ENCODE assay signal across 8 cellular contexts in the genomic region with DNA sequence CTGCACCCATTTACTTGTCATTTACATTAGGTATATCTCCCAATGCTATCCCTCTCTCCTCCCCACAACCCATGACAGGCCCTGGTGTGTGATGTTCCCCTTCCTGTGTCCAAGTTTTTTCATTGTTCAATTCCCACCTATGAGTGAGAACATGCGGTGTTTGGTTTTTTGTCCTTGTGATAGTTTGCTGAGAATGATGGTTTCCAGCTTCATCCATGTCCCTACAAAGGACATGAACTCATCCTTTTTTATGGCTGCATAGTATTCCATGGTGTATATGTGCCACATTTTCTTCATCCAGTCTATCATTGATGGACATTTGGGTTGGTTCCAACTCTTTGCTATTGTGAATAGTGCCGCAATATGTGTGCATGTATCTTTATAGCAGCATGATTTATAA.
DNase-seq lines count a peak whose midpoint lies in the region; ATAC-seq lines count a peak whose summit lies in the region.
"Not testable (repeated sequence)": the region's sequence is repeated elsewhere in the genome, so short reads cannot be mapped to it uniquely, and the experiment has no call there.

No MANE protein-coding gene starts in this region.

- not testable (repeated sequence) for H3K9me3 ChIP-seq in CD4-positive, alpha-beta memory T cell (ENCODE audit: control insufficient read depth in 1 of 2, low read length in 2 of 2); CD8-positive, alpha-beta memory T cell (ENCODE audit: low read length)

- CTCF ChIA-PET in CD4-positive, alpha-beta memory T cell (lab: Charles Lee; ENCODE audit: partially characterized antibody); CD8-positive, alpha-beta memory T cell (lab: Charles Lee); T-cell (lab: Charles Lee); activated CD8-positive, alpha-beta memory T cell treated with anti-CD3 and anti-CD28 coated beads, Interleukin-2, amount 10 ng/mL, durations not matched to agents 7 days and 5 days (lab: Charles Lee); activated naive CD4-positive, alpha-beta T cell treated with anti-CD3 and anti-CD28 coated beads for 36 hours (lab: Charles Lee): not testable (repeated sequence)

- ATAC-seq in T-cell (replicated peaks in 1 of 4); activated CD8-positive, alpha-beta memory T cell treated with anti-CD3 and anti-CD28 coated beads, Interleukin-2, amount 10 ng/mL, durations not matched to agents 7 days and 5 days; activated naive CD8-positive, alpha-beta T cell treated with anti-CD3 and anti-CD28 coated beads, Interleukin-2, amount 50 U/mL, for 24 hours; stimulated activated effector memory CD8-positive, alpha-beta T cell treated with anti-CD3 and anti-CD28 coated beads, Interleukin-12 subunit alpha, Interleukin-12 subunit beta, amount 100 ng/mL, for 72 hours: not testable (repeated sequence)

- H3K27ac ChIP-seq in CD4-positive, alpha-beta memory T cell (ENCODE audit: low read depth, low read length); CD8-positive, alpha-beta memory T cell (ENCODE audit: low read depth, low read length): not testable (repeated sequence)

- H3K36me3 ChIP-seq in CD4-positive, alpha-beta memory T cell (ENCODE audit: insufficient read depth, low read length); CD8-positive, alpha-beta memory T cell (ENCODE audit: insufficient read depth, low read length): not testable (repeated sequence)

- peaks cover 38 to 60% (median 52%) of the 10 kb centered on the region in 4 donors for H3K4me1 Mint-ChIP-seq in CD4-positive, alpha-beta memory T cell
- H3K4me1 Mint-ChIP-seq in CD8-positive, alpha-beta memory T cell, result peaks cover 47 to 54% (median 52%) of the 10 kb centered on the region in 3 donors
- peaks cover 51 to 59% (median 55%) of the 10 kb centered on the region in 3 donors for H3K4me1 Mint-ChIP-seq in T-cell
- peaks cover 60% of the 10 kb centered on the region for H3K4me1 Mint-ChIP-seq in activated CD8-positive, alpha-beta memory T cell treated with anti-CD3 and anti-CD28 coated beads, Interleukin-2, amount 10 ng/mL, durations not matched to agents 7 days and 5 days
- peaks cover 55% of the 10 kb centered on the region for H3K4me1 Mint-ChIP-seq in activated naive CD4-positive, alpha-beta T cell treated with anti-CD3 and anti-CD28 coated beads for 36 hours (ENCODE audit: low read depth)
- peaks cover 65% of the 10 kb centered on the region for H3K4me1 Mint-ChIP-seq in activated naive CD8-positive, alpha-beta T cell treated with anti-CD3 and anti-CD28 coated beads, Interleukin-2, amount 50 U/mL, for 24 hours
- peaks cover 44 to 52% of the 10 kb centered on the region in 2 donors for H3K4me1 Mint-ChIP-seq in immature natural killer cell
- H3K4me1 Mint-ChIP-seq in stimulated activated effector memory CD8-positive, alpha-beta T cell treated with anti-CD3 and anti-CD28 coated beads, Interleukin-12 subunit alpha, Interleukin-12 subunit beta, amount 100 ng/mL, for 72 hours, result peaks cover 47% of the 10 kb centered on the region

- H3K27ac Mint-ChIP-seq in CD4-positive, alpha-beta memory T cell, result peak overlapping the region in 4 of 7 donors; percentile 6 to 62 (median 51)
- H3K27ac Mint-ChIP-seq in CD8-positive, alpha-beta memory T cell, result peak overlapping the region in 6 of 8 donors; percentile 35 to 79 (median 49)
- peak overlapping the region; percentile 58 to 69 for H3K27ac Mint-ChIP-seq in T-cell
- peak overlapping the region; percentile 53 for H3K27ac Mint-ChIP-seq in activated CD8-positive, alpha-beta memory T cell treated with anti-CD3 and anti-CD28 coated beads, Interleukin-2, amount 10 ng/mL, durations not matched to agents 7 days and 5 days
- H3K27ac Mint-ChIP-seq in activated naive CD4-positive, alpha-beta T cell treated with anti-CD3 and anti-CD28 coated beads for 36 hours, result peak overlapping the region; percentile 47
- peak overlapping the region; percentile 19 for H3K27ac Mint-ChIP-seq in activated naive CD8-positive, alpha-beta T cell treated with anti-CD3 and anti-CD28 coated beads, Interleukin-2, amount 50 U/mL, for 24 hours
- H3K27ac Mint-ChIP-seq in immature natural killer cell, result peak overlapping the region in 4 of 6 donors; percentile 48 to 75 (median 74)
- H3K27ac Mint-ChIP-seq in stimulated activated effector memory CD8-positive, alpha-beta T cell treated with anti-CD3 and anti-CD28 coated beads, Interleukin-12 subunit alpha, Interleukin-12 subunit beta, amount 100 ng/mL, for 72 hours, result peak overlapping the region; percentile 33

- not testable (repeated sequence) for H3K27me3 ChIP-seq in CD4-positive, alpha-beta memory T cell (ENCODE audit: insufficient read depth, low read length); CD8-positive, alpha-beta memory T cell (ENCODE audit: insufficient read depth, low read length, poor library complexity, severe bottlenecking)

- not testable (repeated sequence) for DNase-seq in CD4-positive, alpha-beta memory T cell; CD8-positive, alpha-beta memory T cell; T-cell; activated CD8-positive, alpha-beta memory T cell treated with anti-CD3 and anti-CD28 coated beads, Interleukin-2, amount 10 ng/mL, durations not matched to agents 7 days and 5 days; activated naive CD4-positive, alpha-beta T cell treated with anti-CD3 and anti-CD28 coated beads for 36 hours; activated naive CD8-positive, alpha-beta T cell treated with anti-CD3 and anti-CD28 coated beads, Interleukin-2, amount 50 U/mL, for 24 hours; immature natural killer cell; stimulated activated effector memory CD8-positive, alpha-beta T cell treated with anti-CD3 and anti-CD28 coated beads, Interleukin-12 subunit alpha, Interleukin-12 subunit beta, amount 100 ng/mL, for 72 hours (ENCODE audit: low spot score in 2 of 2)

- H3K4me3 ChIP-seq in CD4-positive, alpha-beta memory T cell (ENCODE audit: low read length in 2 of 2); CD8-positive, alpha-beta memory T cell (ENCODE audit: low read length): not testable (repeated sequence)

- intact Hi-C loops in CD4-positive, alpha-beta memory T cell (cut with micrococcal nuclease); activated naive CD4-positive, alpha-beta T cell treated with anti-CD3 and anti-CD28 coated beads for 36 hours (cut with micrococcal nuclease): not testable (repeated sequence)

- not testable (repeated sequence) for H3K9me3 Mint-ChIP-seq in CD4-positive, alpha-beta memory T cell; CD8-positive, alpha-beta memory T cell; T-cell; activated CD8-positive, alpha-beta memory T cell treated with anti-CD3 and anti-CD28 coated beads, Interleukin-2, amount 10 ng/mL, durations not matched to agents 7 days and 5 days (ENCODE audit: low read depth); activated naive CD4-positive, alpha-beta T cell treated with anti-CD3 and anti-CD28 coated beads for 36 hours; activated naive CD8-positive, alpha-beta T cell treated with anti-CD3 and anti-CD28 coated beads, Interleukin-2, amount 50 U/mL, for 24 hours; immature natural killer cell; stimulated activated effector memory CD8-positive, alpha-beta T cell treated with anti-CD3 and anti-CD28 coated beads, Interleukin-12 subunit alpha, Interleukin-12 subunit beta, amount 100 ng/mL, for 72 hours

- peaks cover 80% of the 10 kb centered on the region for H3K4me1 ChIP-seq in CD4-positive, alpha-beta memory T cell (ENCODE audit: insufficient read depth, low read length)
- H3K4me1 ChIP-seq in CD8-positive, alpha-beta memory T cell (ENCODE audit: insufficient read depth, low read length), result peaks cover 72% of the 10 kb centered on the region

- H3K4me3 Mint-ChIP-seq in CD4-positive, alpha-beta memory T cell; activated CD8-positive, alpha-beta memory T cell treated with anti-CD3 and anti-CD28 coated beads, Interleukin-2, amount 10 ng/mL, durations not matched to agents 7 days and 5 days; activated naive CD4-positive, alpha-beta T cell treated with anti-CD3 and anti-CD28 coated beads for 36 hours; activated naive CD8-positive, alpha-beta T cell treated with anti-CD3 and anti-CD28 coated beads, Interleukin-2, amount 50 U/mL, for 24 hours; stimulated activated effector memory CD8-positive, alpha-beta T cell treated with anti-CD3 and anti-CD28 coated beads, Interleukin-12 subunit alpha, Interleukin-12 subunit beta, amount 100 ng/mL, for 72 hours: not testable (repeated sequence)
- H3K4me3 Mint-ChIP-seq in CD8-positive, alpha-beta memory T cell, result peak overlapping the region in 1 of 7 donors; percentile 24
- H3K4me3 Mint-ChIP-seq in T-cell, result peak overlapping the region in 1 of 3 donors; percentile 15
- H3K4me3 Mint-ChIP-seq in immature natural killer cell, result peak overlapping the region in 1 of 5 donors; percentile 14

- H3K27me3 Mint-ChIP-seq in CD4-positive, alpha-beta memory T cell; CD8-positive, alpha-beta memory T cell; T-cell; activated CD8-positive, alpha-beta memory T cell treated with anti-CD3 and anti-CD28 coated beads, Interleukin-2, amount 10 ng/mL, durations not matched to agents 7 days and 5 days; activated naive CD4-positive, alpha-beta T cell treated with anti-CD3 and anti-CD28 coated beads for 36 hours (ENCODE audit: low read depth); activated naive CD8-positive, alpha-beta T cell treated with anti-CD3 and anti-CD28 coated beads, Interleukin-2, amount 50 U/mL, for 24 hours: not testable (repeated sequence)
- peaks cover 4 to 13% (median 6%) of the 10 kb centered on the region in 3 donors for H3K27me3 Mint-ChIP-seq in immature natural killer cell (ENCODE audit: low read depth in 3 of 3)

- peaks cover 7 to 28% of the 10 kb centered on the region in 2 donors for H3K36me3 Mint-ChIP-seq in CD4-positive, alpha-beta memory T cell
- H3K36me3 Mint-ChIP-seq in CD8-positive, alpha-beta memory T cell, result peaks cover 4 to 40% (median 5%) of the 10 kb centered on the region in 3 donors
- peaks cover 31% of the 10 kb centered on the region for H3K36me3 Mint-ChIP-seq in T-cell
- H3K36me3 Mint-ChIP-seq in activated CD8-positive, alpha-beta memory T cell treated with anti-CD3 and anti-CD28 coated beads, Interleukin-2, amount 10 ng/mL, durations not matched to agents 7 days and 5 days, result peaks cover 28% of the 10 kb centered on the region
- peaks cover 18% of the 10 kb centered on the region for H3K36me3 Mint-ChIP-seq in activated naive CD4-positive, alpha-beta T cell treated with anti-CD3 and anti-CD28 coated beads for 36 hours (ENCODE audit: low read depth)
- H3K36me3 Mint-ChIP-seq in activated naive CD8-positive, alpha-beta T cell treated with anti-CD3 and anti-CD28 coated beads, Interleukin-2, amount 50 U/mL, for 24 hours (ENCODE audit: low read depth), result peaks cover 45% of the 10 kb centered on the region
- H3K36me3 Mint-ChIP-seq in immature natural killer cell, result not testable (repeated sequence)
- peaks cover 23% of the 10 kb centered on the region for H3K36me3 Mint-ChIP-seq in stimulated activated effector memory CD8-positive, alpha-beta T cell treated with anti-CD3 and anti-CD28 coated beads, Interleukin-12 subunit alpha, Interleukin-12 subunit beta, amount 100 ng/mL, for 72 hours

- POLR2A ChIA-PET in CD4-positive, alpha-beta memory T cell (lab: Charles Lee; ENCODE audit: partially characterized antibody); CD8-positive, alpha-beta memory T cell (lab: Charles Lee); T-cell (lab: Charles Lee): not testable (repeated sequence)

Comparison
In these comparisons a context has a peak if more than half of its experiments do, and no peak if none do; other contexts are left out.
1. H3K27ac Mint-ChIP-seq: peak in every context shown above with its lines; median percentile 74 in immature natural killer cell; 64 in T-cell; 53 in activated CD8-positive, alpha-beta memory T cell treated with anti-CD3 and anti-CD28 coated beads, Interleukin-2, amount 10 ng/mL, durations not matched to agents 7 days and 5 days; 51 in CD4-positive, alpha-beta memory T cell; 49 in CD8-positive, alpha-beta memory T cell; 47 in activated naive CD4-positive, alpha-beta T cell treated with anti-CD3 and anti-CD28 coated beads for 36 hours; 33 in stimulated activated effector memory CD8-positive, alpha-beta T cell treated with anti-CD3 and anti-CD28 coated beads, Interleukin-12 subunit alpha, Interleukin-12 subunit beta, amount 100 ng/mL, for 72 hours; 19 in activated naive CD8-positive, alpha-beta T cell treated with anti-CD3 and anti-CD28 coated beads, Interleukin-2, amount 50 U/mL, for 24 hours.